In genomic region chr1:85894651-85895050, GRCh38 we compare ENCODE assay signal across 8 cellular contexts.
DNase-seq lines count a peak whose midpoint lies in the region; ATAC-seq, FAIRE-seq and TF ChIP-seq lines count a peak whose summit lies in the region.

No MANE protein-coding gene starts in this region.

- H3K36me3 Mint-ChIP-seq in Calu3 (ENCODE audit: insufficient read depth, unreplicated experiment) = no peaks in the 10 kb centered on the region
- H3K36me3 Mint-ChIP-seq in natural killer cell = no peaks in the 10 kb centered on the region

- no TSS peak for BruUV-seq in Calu3 (replicated peaks; lab: Mats Ljungman, UMichigan)

- DNase-seq in Calu3 = peak; percentile 50
- DNase-seq in HTR-8/SVneo (ENCODE audit: insufficient read length, low spot score) = peak; percentile 6
- DNase-seq in glomerular visceral epithelial cell (ENCODE audit: extremely low spot score) = peak; percentile 51
- no peak for DNase-seq in NCI-H2227 (lab: John Stamatoyannopoulos, UW; ENCODE audit: unreplicated experiment)
- DNase-seq in natural killer cell = no peak
- DNase-seq in ureter (ENCODE audit: low spot score) = no peak

- H3K9me3 Mint-ChIP-seq in Calu3 (ENCODE audit: low read depth, unreplicated experiment) = no peaks in the 10 kb centered on the region
- peaks cover 4 to 10% of the 10 kb centered on the region in 2 donors for H3K9me3 Mint-ChIP-seq in natural killer cell

- no peaks in the 10 kb centered on the region for H3K27me3 Mint-ChIP-seq in Calu3 (ENCODE audit: unreplicated experiment)
- no peaks in the 10 kb centered on the region for H3K27me3 Mint-ChIP-seq in natural killer cell (ENCODE audit: low read depth in 2 of 2)

- no peak overlapping the region for H3K4me3 Mint-ChIP-seq in Calu3 (ENCODE audit: low read depth, unreplicated experiment)
- no peak overlapping the region for H3K4me3 Mint-ChIP-seq in natural killer cell

- H3K27ac Mint-ChIP-seq in Calu3 (ENCODE audit: unreplicated experiment) (no peak overlapping the region), natural killer cell (no peak overlapping the region)

- peak; percentile 75 for ATAC-seq in GM19351 (IDR thresholded peaks at IDR 0.05; ENCODE audit: unreplicated experiment)
- ATAC-seq in SK-N-SH treated with all-trans-retinoic acid at 6 μM for 48 hours = peak; percentile 82
- ATAC-seq in natural killer cell = no peak

- FAIRE-seq in HTR-8/SVneo (lab: Jason Lieb, UNC) = no peak

- intact Hi-C loops in Calu3 (cut with micrococcal nuclease; ENCODE audit: unreplicated experiment) = loop anchor here (1.0 to 10.0 kb wide), 3 partner anchors 124 to 275 kb away; no protein-coding TSS in a partner anchor
- intact Hi-C loops in natural killer cell (cut with micrococcal nuclease) = no loop called here

- CTCF ChIA-PET in Calu3 (lab: Charles Lee) = interaction anchor here (0.6 kb wide), 1 partner anchor 17 kb away, joined by 3 read pairs; no protein-coding TSS in a partner anchor

- H3K4me1 Mint-ChIP-seq in Calu3 (ENCODE audit: low read depth, unreplicated experiment) = no peaks in the 10 kb centered on the region
- no peaks in the 10 kb centered on the region for H3K4me1 Mint-ChIP-seq in natural killer cell

- TF ChIP-seq CTCF in Calu3 (IDR thresholded peaks at IDR 0.05; ENCODE audit: unreplicated experiment) (peak; percentile 44), natural killer cell (IDR thresholded peaks at IDR 0.05) (no peak)

TF ChIP-seq in SK-N-SH treated with all-trans-retinoic acid at 6 μM for 48 hours, 23 proteins besides CTCF, POLR2A, EP300 and RAD21:
- TF ChIP-seq GLIS3 (CRISPR knock-in tag; IDR thresholded peaks at IDR 0.05) (no peak), ZFP30 (CRISPR knock-in tag; IDR thresholded peaks at IDR 0.05) (no peak), ESRRG (CRISPR knock-in tag; IDR thresholded peaks at IDR 0.05) (no peak), ZNF8 (CRISPR knock-in tag; IDR thresholded peaks at IDR 0.05) (no peak), CSRNP3 (CRISPR knock-in tag; IDR thresholded peaks at IDR 0.05) (no peak)

Comparison
In these comparisons a context has a peak if more than half of its experiments do, and no peak if none do; other contexts are left out.
1. DNase-seq: peak in Calu3 (single experiment), HTR-8/SVneo (single experiment) and glomerular visceral epithelial cell (single experiment); none in NCI-H2227 (single experiment), natural killer cell (single experiment) and ureter (single experiment).
2. ATAC-seq: peak in GM19351 (single experiment) and SK-N-SH treated with all-trans-retinoic acid at 6 μM for 48 hours (single experiment); none in natural killer cell (0 of 3).